Comparison of ENCODE assay signal across 21 cellular contexts in genomic region chr14:104159990-104160389, GRCh38. TPM values are rescaled to one million over a fixed set of nuclear protein-coding genes. Genes with fewer than 3 reads are reported as not detected.
DNase-seq lines count a peak whose midpoint lies in the region; ATAC-seq and TF ChIP-seq lines count a peak whose summit lies in the region.
"Had no signal": no experiment of that assay in that cellular context is flagged by ENCODE, and none has a peak within 500 bp of the region (broad histone marks: within the 10 kb centered on the region; RNA-seq: fewer than 3 reads in every experiment).

No MANE protein-coding gene starts in this region.

- no peak for ATAC-seq in GM21737 (IDR thresholded peaks at IDR 0.05; ENCODE audit: unreplicated experiment)
- ATAC-seq: GM12878 had no signal

- peaks cover 32% of the 10 kb centered on the region; the same call in 1 of the 2 replicates for H3K36me3 ChIP-seq in BLaER1
- H3K36me3 ChIP-seq in HEK293 (ENCODE audit: control insufficient read depth in 2 of 2, insufficient read depth in 1 of 2, low read length in 2 of 2): no peaks in the 10 kb centered on the region
- H3K36me3 ChIP-seq in neural progenitor cell: no peaks in the 10 kb centered on the region

- no peaks in the 10 kb centered on the region for H3K9me3 Mint-ChIP-seq in neural progenitor cell
- H3K9me3 Mint-ChIP-seq: CD14-positive monocyte; CD4-positive, alpha-beta memory T cell; CD8-positive, alpha-beta memory T cell had no signal

- TF ChIP-seq CTCF in HEK293 (tag by site-specific recombination; IDR thresholded peaks at IDR 0.05) (no peak), neural progenitor cell (IDR thresholded peaks at IDR 0.05) (no peak)

- H3K9me3 ChIP-seq in BLaER1 (no peaks in the 10 kb centered on the region), HEK293 (ENCODE audit: control insufficient read depth, insufficient read depth, low read depth, low read length) (no peaks in the 10 kb centered on the region), neural progenitor cell (ENCODE audit: low read depth) (no peaks in the 10 kb centered on the region)

- H3K27me3 ChIP-seq in BLaER1: no peaks in the 10 kb centered on the region
- no peaks in the 10 kb centered on the region for H3K27me3 ChIP-seq in neural progenitor cell

- H3K4me3 ChIP-seq in BLaER1 (no peak overlapping the region), HEK293 (ENCODE audit: low read depth, low read length) (no peak overlapping the region), neural progenitor cell (no peak overlapping the region)
- H3K4me3 ChIP-seq: GM12878 had no signal

- POLR2A ChIA-PET in HEK293 (lab: Yijun Ruan, JAX): no interaction called here

- peaks cover 4% of the 10 kb centered on the region for H3K27me3 Mint-ChIP-seq in neural progenitor cell (ENCODE audit: insufficient read depth, low read depth)
- H3K27me3 Mint-ChIP-seq: B cell; CD4-positive, alpha-beta memory T cell; CD4-positive, CD25-positive, alpha-beta regulatory T cell; CD8-positive, alpha-beta memory T cell had no signal

- peaks cover 3% of the 10 kb centered on the region for H3K4me1 Mint-ChIP-seq in neural progenitor cell
- H3K4me1 Mint-ChIP-seq: B cell; CD14-positive monocyte; CD4-positive, alpha-beta memory T cell; CD4-positive, CD25-positive, alpha-beta regulatory T cell; CD8-positive, alpha-beta memory T cell had no signal

- no peak overlapping the region for H3K4me3 Mint-ChIP-seq in neural progenitor cell
- H3K4me3 Mint-ChIP-seq: B cell; CD14-positive monocyte; CD4-positive, alpha-beta memory T cell; CD4-positive, CD25-positive, alpha-beta regulatory T cell; CD8-positive, alpha-beta memory T cell had no signal

- peak overlapping the region; percentile 66 for H3K27ac Mint-ChIP-seq in neural progenitor cell
- H3K27ac Mint-ChIP-seq: B cell; CD14-positive monocyte; CD4-positive, alpha-beta memory T cell; CD4-positive, CD25-positive, alpha-beta regulatory T cell; CD8-positive, alpha-beta memory T cell had no signal

- no peak overlapping the region for H3K9ac ChIP-seq in BLaER1
- no peak overlapping the region for H3K9ac ChIP-seq in neural progenitor cell

- CTCF ChIA-PET in HEK293 (lab: Yijun Ruan, JAX): no interaction called here

- no peaks in the 10 kb centered on the region for H3K36me3 Mint-ChIP-seq in neural progenitor cell
- H3K36me3 Mint-ChIP-seq: CD14-positive monocyte; CD4-positive, alpha-beta memory T cell; CD4-positive, CD25-positive, alpha-beta regulatory T cell; CD8-positive, alpha-beta memory T cell had no signal

- peaks cover 3% of the 10 kb centered on the region for H3F3A ChIP-seq in neural progenitor cell (ENCODE audit: low read depth)

- H4K20me1 ChIP-seq in BLaER1: peaks cover 71% of the 10 kb centered on the region
- peaks cover 11% of the 10 kb centered on the region for H4K20me1 ChIP-seq in neural progenitor cell (ENCODE audit: low read depth)

- H3K4me2 ChIP-seq in BLaER1 (peak overlapping the region; percentile 40; the same call in 1 of the 2 replicates), neural progenitor cell (no peak overlapping the region)

- H3K4me1 ChIP-seq in BLaER1 (peaks cover 75% of the 10 kb centered on the region), HEK293 (ENCODE audit: control insufficient read depth, insufficient read depth, low read length) (no peaks in the 10 kb centered on the region), neural progenitor cell (no peaks in the 10 kb centered on the region)

- H3K79me2 ChIP-seq in neural progenitor cell (ENCODE audit: low read depth): peaks cover 3% of the 10 kb centered on the region

- no peak overlapping the region for H2AFZ ChIP-seq in neural progenitor cell (replicated peaks)

- H3K27ac ChIP-seq in BLaER1 (peak overlapping the region; percentile 9; the same call in 1 of the 2 replicates), HEK293 (ENCODE audit: extremely low read depth, low read depth, low read length) (no peak overlapping the region), neural progenitor cell (no peak overlapping the region)

- DNase-seq in neural progenitor cell (ENCODE audit: low spot score) (no peak), Ammon's horn (ENCODE audit: low spot score) (no peak)
- DNase-seq: 8988T; ACHN; CD4-positive, alpha-beta memory T cell; CD4-positive, CD25-positive, alpha-beta regulatory T cell; CD8-positive, alpha-beta memory T cell; COR-L47; DMS 273 treated with DMSO at 0.1 percent for 48 hours; DMS153; DMS53; DMS79; DND-41; EL; GDM1 had no signal

TF ChIP-seq in HEK293, 187 proteins besides CTCF, POLR2A, EP300 and RAD21:
- TF ChIP-seq ZNF561 (tag by site-specific recombination; IDR thresholded peaks at IDR 0.05; ENCODE audit: borderline replicate concordance): no peak
- TF ChIP-seq GLIS2 (tag by site-specific recombination; IDR thresholded peaks at IDR 0.05): 0 out of 2 replicates have a peak, but pooled peaks have one; percentile 4
- no peak for TF ChIP-seq ZNF175 (tag by site-specific recombination; IDR thresholded peaks at IDR 0.05)
- peak; percentile 91 for TF ChIP-seq ZFP3 (tag by site-specific recombination; IDR thresholded peaks at IDR 0.05; ENCODE audit: low read depth)

RNA-seq across cellular contexts. Expression of gene KIF26A, which starts 21.6 kb away (rescaled TPM):
- 6.1 and 40.2 TPM in 2 replicates for total RNA-seq in neural progenitor cell (ENCODE audit: low replicate concordance)
- total RNA-seq: B cell had no signal
